18 cellular contexts compared by ENCODE assay signal in the genomic region with DNA sequence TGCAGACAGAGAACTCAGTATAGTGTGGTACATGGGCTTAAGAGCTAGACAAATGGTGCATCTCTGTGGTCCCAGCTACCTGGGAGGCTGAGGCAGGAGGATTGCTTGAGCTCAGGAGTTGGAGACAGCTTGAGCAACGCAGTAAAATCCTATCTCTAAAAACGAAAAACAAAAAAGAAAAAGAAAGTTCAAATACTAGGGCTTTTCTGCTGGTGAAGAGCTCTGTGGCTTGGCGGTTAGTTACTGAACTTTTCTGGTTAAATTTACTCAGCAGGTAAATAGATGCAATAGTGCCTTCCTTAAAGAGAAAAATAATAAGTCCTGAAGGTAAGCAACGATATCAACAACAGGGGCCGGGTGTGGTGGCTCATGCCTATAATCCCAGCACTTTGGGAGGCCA. TPM values are rescaled to one million over a fixed set of nuclear protein-coding genes. Genes with fewer than 3 reads are reported as not detected.
DNase-seq lines count a peak whose midpoint lies in the region; ATAC-seq lines count a peak whose summit lies in the region.
"Had no signal": no experiment of that assay in that cellular context is flagged by ENCODE, and none has a peak within 500 bp of the region (broad histone marks: within the 10 kb centered on the region; RNA-seq: fewer than 3 reads in every experiment).

No MANE protein-coding gene starts in this region.

- H3K27ac ChIP-seq in naive thymus-derived CD4-positive, alpha-beta T cell (ENCODE audit: low read depth, low read length) = peak overlapping the region; percentile 38

- H3K27ac Mint-ChIP-seq in activated T-helper 1 cell treated with anti-CD3 and anti-CD28 coated beads, Interleukin-12 subunit alpha, Interleukin-12 subunit beta, Interleukin-2, Interleukin-4 antibody, amounts not matched to agents 30 ng/mL and 10 ng/mL and 1 ng/mL, durations not matched to agents 14 hours and 24 hours and 36 hours = peak overlapping the region; percentile 5
- peak overlapping the region; percentile 51 to 95 (median 84) for H3K27ac Mint-ChIP-seq in naive thymus-derived CD4-positive, alpha-beta T cell
- H3K27ac Mint-ChIP-seq in stimulated activated memory B cell treated with anti-CD40 and anti-IgM and Interleukin-4, amounts not matched to agents 10 μg/mL and 1 μg/mL and 100 μg/mL, for 72 hours = no peak overlapping the region
- H3K27ac Mint-ChIP-seq in T-helper 17 cell = no peak overlapping the region
- H3K27ac Mint-ChIP-seq: H9 had no signal

- no peaks in the 10 kb centered on the region for H3K27me3 ChIP-seq in naive thymus-derived CD4-positive, alpha-beta T cell (ENCODE audit: control insufficient read depth in 2 of 2, insufficient read depth in 2 of 2, low read length in 2 of 2)
- H3K27me3 ChIP-seq: MG63 had no signal

- peak; percentile 56 to 63 for ATAC-seq in activated T-cell treated with anti-CD3 and anti-CD28 coated beads, Interleukin-2, amount 50 U/mL, for 4 hours
- no peak for ATAC-seq in naive thymus-derived CD4-positive, alpha-beta T cell
- ATAC-seq in left ventricle myocardium superior (no peak), T-helper 17 cell (no peak)
- ATAC-seq in stimulated activated memory B cell treated with anti-CD40 and anti-IgM and Interleukin-4, amounts not matched to agents 10 μg/mL and 1 μg/mL and 100 μg/mL, for 72 hours = no peak

- no peaks in the 10 kb centered on the region for H3K9me3 Mint-ChIP-seq in activated T-cell treated with anti-CD3 and anti-CD28 coated beads, Interleukin-2, amount 50 U/mL, for 4 hours
- no peaks in the 10 kb centered on the region for H3K9me3 Mint-ChIP-seq in activated T-helper 1 cell treated with anti-CD3 and anti-CD28 coated beads, Interleukin-12 subunit alpha, Interleukin-12 subunit beta, Interleukin-2, Interleukin-4 antibody, amounts not matched to agents 30 ng/mL and 10 ng/mL and 1 ng/mL, durations not matched to agents 14 hours and 24 hours and 36 hours
- H3K9me3 Mint-ChIP-seq in naive thymus-derived CD4-positive, alpha-beta T cell = no peaks in the 10 kb centered on the region
- no peaks in the 10 kb centered on the region for H3K9me3 Mint-ChIP-seq in stimulated activated memory B cell treated with anti-CD40 and anti-IgM and Interleukin-4, amounts not matched to agents 10 μg/mL and 1 μg/mL and 100 μg/mL, for 72 hours
- H3K9me3 Mint-ChIP-seq: CD14-positive monocyte, H9 had no signal

- POLR2A ChIA-PET in naive thymus-derived CD4-positive, alpha-beta T cell (lab: Charles Lee) = interaction anchor here (1.0 to 5.1 kb wide), 8 partner anchors 9 to 123 kb away, joined by 3 to 37 read pairs (median 6); partner anchors contain the start of gene RAP1B

- H3K36me3 Mint-ChIP-seq in activated T-cell treated with anti-CD3 and anti-CD28 coated beads, Interleukin-2, amount 50 U/mL, for 4 hours (ENCODE audit: insufficient read depth) = no peaks in the 10 kb centered on the region
- H3K36me3 Mint-ChIP-seq in activated T-helper 1 cell treated with anti-CD3 and anti-CD28 coated beads, Interleukin-12 subunit alpha, Interleukin-12 subunit beta, Interleukin-2, Interleukin-4 antibody, amounts not matched to agents 30 ng/mL and 10 ng/mL and 1 ng/mL, durations not matched to agents 14 hours and 24 hours and 36 hours (ENCODE audit: low read depth) = no peaks in the 10 kb centered on the region
- peaks cover 0 to 2% (median 0%) of the 10 kb centered on the region in 5 donors for H3K36me3 Mint-ChIP-seq in naive thymus-derived CD4-positive, alpha-beta T cell
- no peaks in the 10 kb centered on the region for H3K36me3 Mint-ChIP-seq in stimulated activated memory B cell treated with anti-CD40 and anti-IgM and Interleukin-4, amounts not matched to agents 10 μg/mL and 1 μg/mL and 100 μg/mL, for 72 hours
- H3K36me3 Mint-ChIP-seq in T-helper 17 cell (ENCODE audit: low read depth) = no peaks in the 10 kb centered on the region
- H3K36me3 Mint-ChIP-seq: CD14-positive monocyte had no signal

- intact Hi-C loops in activated T-helper 1 cell treated with anti-CD3 and anti-CD28 coated beads, Interleukin-12 subunit alpha, Interleukin-12 subunit beta, Interleukin-2, Interleukin-4 antibody, amounts not matched to agents 30 ng/mL and 10 ng/mL and 1 ng/mL, durations not matched to agents 14 hours and 24 hours and 36 hours (cut with micrococcal nuclease) = no loop called here
- intact Hi-C loops in naive thymus-derived CD4-positive, alpha-beta T cell (cut with micrococcal nuclease) = loop anchor here (1.0 to 5.0 kb wide), 3 partner anchors 13 to 42 kb away; partner anchors contain the start of gene RAP1B (in 1 of the 2)
- intact Hi-C loops in left ventricle myocardium superior (cut with micrococcal nuclease) = no loop called here

- no peaks in the 10 kb centered on the region for H3K9me3 ChIP-seq in naive thymus-derived CD4-positive, alpha-beta T cell (ENCODE audit: control insufficient read depth in 2 of 3, low read length in 3 of 3)
- no peaks in the 10 kb centered on the region for H3K9me3 ChIP-seq in T-helper 17 cell (ENCODE audit: control insufficient read depth, low read length, poor library complexity, severe bottlenecking)
- H3K9me3 ChIP-seq: MG63 had no signal

- no peaks in the 10 kb centered on the region for H3K27me3 Mint-ChIP-seq in activated T-cell treated with anti-CD3 and anti-CD28 coated beads, Interleukin-2, amount 50 U/mL, for 4 hours (ENCODE audit: low read depth)
- no peaks in the 10 kb centered on the region for H3K27me3 Mint-ChIP-seq in activated T-helper 1 cell treated with anti-CD3 and anti-CD28 coated beads, Interleukin-12 subunit alpha, Interleukin-12 subunit beta, Interleukin-2, Interleukin-4 antibody, amounts not matched to agents 30 ng/mL and 10 ng/mL and 1 ng/mL, durations not matched to agents 14 hours and 24 hours and 36 hours (ENCODE audit: insufficient read depth)
- H3K27me3 Mint-ChIP-seq in naive thymus-derived CD4-positive, alpha-beta T cell = no peaks in the 10 kb centered on the region
- H3K27me3 Mint-ChIP-seq in stimulated activated memory B cell treated with anti-CD40 and anti-IgM and Interleukin-4, amounts not matched to agents 10 μg/mL and 1 μg/mL and 100 μg/mL, for 72 hours = no peaks in the 10 kb centered on the region
- no peaks in the 10 kb centered on the region for H3K27me3 Mint-ChIP-seq in T-helper 17 cell

- H3K4me3 ChIP-seq in Jurkat, Clone E6-1 (ENCODE audit: low read length) = no peak overlapping the region
- no peak overlapping the region for H3K4me3 ChIP-seq in naive thymus-derived CD4-positive, alpha-beta T cell (ENCODE audit: low read length)
- H3K4me3 ChIP-seq: MG63 had no signal

- CTCF ChIA-PET in naive thymus-derived CD4-positive, alpha-beta T cell (lab: Charles Lee) = interaction anchor here (0.5 to 1.7 kb wide), 3 partner anchors 9 to 238 kb away, joined by 3 to 4 read pairs (median 3); no protein-coding TSS in a partner anchor

- H3K36me3 ChIP-seq in naive thymus-derived CD4-positive, alpha-beta T cell (ENCODE audit: control insufficient read depth in 2 of 3, insufficient read depth in 3 of 3, low read length in 3 of 3) = no peaks in the 10 kb centered on the region
- H3K36me3 ChIP-seq: MG63 had no signal

- no peak overlapping the region for H3K4me3 Mint-ChIP-seq in activated T-cell treated with anti-CD3 and anti-CD28 coated beads, Interleukin-2, amount 50 U/mL, for 4 hours
- no peak overlapping the region for H3K4me3 Mint-ChIP-seq in activated T-helper 1 cell treated with anti-CD3 and anti-CD28 coated beads, Interleukin-12 subunit alpha, Interleukin-12 subunit beta, Interleukin-2, Interleukin-4 antibody, amounts not matched to agents 30 ng/mL and 10 ng/mL and 1 ng/mL, durations not matched to agents 14 hours and 24 hours and 36 hours
- peak overlapping the region; percentile 33 to 75 (median 68) for H3K4me3 Mint-ChIP-seq in naive thymus-derived CD4-positive, alpha-beta T cell
- no peak overlapping the region for H3K4me3 Mint-ChIP-seq in stimulated activated memory B cell treated with anti-CD40 and anti-IgM and Interleukin-4, amounts not matched to agents 10 μg/mL and 1 μg/mL and 100 μg/mL, for 72 hours
- no peak overlapping the region for H3K4me3 Mint-ChIP-seq in T-helper 17 cell
- H3K4me3 Mint-ChIP-seq: CD14-positive monocyte, H9 had no signal

- no peak for DNase-seq in activated T-cell treated with anti-CD3 and anti-CD28 coated beads, Interleukin-2, amount 50 U/mL, for 4 hours
- no peak for DNase-seq in activated T-cell treated with anti-CD3 and anti-CD28 coated beads, Interleukin-2, amount 50 U/mL, for 48 hours
- peak; percentile 55 for DNase-seq in Jurkat, Clone E6-1 (ENCODE audit: low read depth, low spot score)
- no peak for DNase-seq in activated T-helper 1 cell treated with anti-CD3 and anti-CD28 coated beads, Interleukin-12 subunit alpha, Interleukin-12 subunit beta, Interleukin-2, Interleukin-4 antibody, amounts not matched to agents 30 ng/mL and 10 ng/mL and 1 ng/mL, durations not matched to agents 14 hours and 24 hours and 36 hours (ENCODE audit: low spot score)
- peak in 4 of 9 donors; percentile 19 to 40 (median 23) for DNase-seq in naive thymus-derived CD4-positive, alpha-beta T cell
- DNase-seq in left ventricle myocardium superior (no peak), T-helper 17 cell (no peak)
- DNase-seq: ACHN, AML-193, DMS79 treated with DMSO at 0.1 percent for 48 hours, H9, Karpas-422, MG63, NCI-H1092 treated with DMSO at 0.1 percent for 48 hours, NCI-H2227 treated with DMSO at 0.1 percent for 48 hours, NCI-H524 had no signal

- peaks cover 9 to 18% of the 10 kb centered on the region in 2 donors for H3K4me1 ChIP-seq in naive thymus-derived CD4-positive, alpha-beta T cell (ENCODE audit: control insufficient read depth in 2 of 2, insufficient read depth in 2 of 2, low read length in 2 of 2)

- H3K4me1 Mint-ChIP-seq in activated T-cell treated with anti-CD3 and anti-CD28 coated beads, Interleukin-2, amount 50 U/mL, for 4 hours (ENCODE audit: low read depth) = peaks cover 25% of the 10 kb centered on the region
- peaks cover 13% of the 10 kb centered on the region for H3K4me1 Mint-ChIP-seq in activated T-helper 1 cell treated with anti-CD3 and anti-CD28 coated beads, Interleukin-12 subunit alpha, Interleukin-12 subunit beta, Interleukin-2, Interleukin-4 antibody, amounts not matched to agents 30 ng/mL and 10 ng/mL and 1 ng/mL, durations not matched to agents 14 hours and 24 hours and 36 hours (ENCODE audit: low read depth)
- peaks cover 20 to 66% (median 48%) of the 10 kb centered on the region in 7 donors for H3K4me1 Mint-ChIP-seq in naive thymus-derived CD4-positive, alpha-beta T cell
- no peaks in the 10 kb centered on the region for H3K4me1 Mint-ChIP-seq in stimulated activated memory B cell treated with anti-CD40 and anti-IgM and Interleukin-4, amounts not matched to agents 10 μg/mL and 1 μg/mL and 100 μg/mL, for 72 hours
- peaks cover 5% of the 10 kb centered on the region for H3K4me1 Mint-ChIP-seq in T-helper 17 cell
- H3K4me1 Mint-ChIP-seq: CD14-positive monocyte had no signal

RNA-seq across cellular contexts. Expression of gene RAP1B, which starts 31.4 kb away (rescaled TPM):
- total RNA-seq in activated T-cell treated with anti-CD3 and anti-CD28 coated beads, Interleukin-2, amount 50 U/mL, for 4 hours = 100 to 1,000 TPM; 172 to 213 (median 188) TPM
- 192 TPM for polyA plus RNA-seq in Jurkat, Clone E6-1 (2012; ENCODE audit: insufficient read depth, insufficient read length)
- 244 and 263 TPM in 2 replicates for total RNA-seq in activated T-helper 1 cell treated with anti-CD3 and anti-CD28 coated beads, Interleukin-12 subunit alpha, Interleukin-12 subunit beta, Interleukin-2, Interleukin-4 antibody, amounts not matched to agents 30 ng/mL and 10 ng/mL and 1 ng/mL, durations not matched to agents 14 hours and 24 hours and 36 hours
- total RNA-seq in naive thymus-derived CD4-positive, alpha-beta T cell = 100 to 1,000 TPM; 202 to 287 (median 223) TPM
- 100 to 1,000 TPM; 482 to 596 TPM for polyA plus RNA-seq in naive thymus-derived CD4-positive, alpha-beta T cell
- 44.8 TPM for total RNA-seq in left ventricle myocardium superior
- total RNA-seq in T-helper 17 cell = 100 to 1,000 TPM; 251 to 319 TPM

Comparison
In these comparisons a context has a peak if more than half of its experiments do, and no peak if none do; other contexts are left out.
1. ATAC-seq: peak in activated T-cell treated with anti-CD3 and anti-CD28 coated beads, Interleukin-2, amount 50 U/mL, for 4 hours (2 of 2); none in naive thymus-derived CD4-positive, alpha-beta T cell (single experiment), left ventricle myocardium superior (single experiment), stimulated activated memory B cell treated with anti-CD40 and anti-IgM and Interleukin-4, amounts not matched to agents 10 μg/mL and 1 μg/mL and 100 μg/mL, for 72 hours (single experiment) and T-helper 17 cell (single experiment).
2. H3K4me3 Mint-ChIP-seq: peak in naive thymus-derived CD4-positive, alpha-beta T cell (10 of 10); none in activated T-cell treated with anti-CD3 and anti-CD28 coated beads, Interleukin-2, amount 50 U/mL, for 4 hours (single experiment), activated T-helper 1 cell treated with anti-CD3 and anti-CD28 coated beads, Interleukin-12 subunit alpha, Interleukin-12 subunit beta, Interleukin-2, Interleukin-4 antibody, amounts not matched to agents 30 ng/mL and 10 ng/mL and 1 ng/mL, durations not matched to agents 14 hours and 24 hours and 36 hours (single experiment), stimulated activated memory B cell treated with anti-CD40 and anti-IgM and Interleukin-4, amounts not matched to agents 10 μg/mL and 1 μg/mL and 100 μg/mL, for 72 hours (single experiment) and T-helper 17 cell (single experiment).
3. H3K27ac Mint-ChIP-seq: peak in activated T-helper 1 cell treated with anti-CD3 and anti-CD28 coated beads, Interleukin-12 subunit alpha, Interleukin-12 subunit beta, Interleukin-2, Interleukin-4 antibody, amounts not matched to agents 30 ng/mL and 10 ng/mL and 1 ng/mL, durations not matched to agents 14 hours and 24 hours and 36 hours (single experiment) and naive thymus-derived CD4-positive, alpha-beta T cell (9 of 9); none in stimulated activated memory B cell treated with anti-CD40 and anti-IgM and Interleukin-4, amounts not matched to agents 10 μg/mL and 1 μg/mL and 100 μg/mL, for 72 hours (single experiment) and T-helper 17 cell (single experiment).
4. intact Hi-C loops: an anchor here in naive thymus-derived CD4-positive, alpha-beta T cell (1.0 to 5.0 kb wide); none called in activated T-helper 1 cell treated with anti-CD3 and anti-CD28 coated beads, Interleukin-12 subunit alpha, Interleukin-12 subunit beta, Interleukin-2, Interleukin-4 antibody, amounts not matched to agents 30 ng/mL and 10 ng/mL and 1 ng/mL, durations not matched to agents 14 hours and 24 hours and 36 hours and left ventricle myocardium superior.